ENCODE assay signal across 8 cellular contexts in genomic region chr1:94418664-94419655, GRCh38. TPM values are rescaled to one million over a fixed set of nuclear protein-coding genes. Genes with fewer than 3 reads are reported as not detected.
A peak's percentile ranks its signal among the peaks of the same experiment; 100 is the strongest.
DNase-seq lines count a peak whose midpoint lies in the region; ATAC-seq and TF ChIP-seq lines count a peak whose summit lies in the region.

No MANE protein-coding gene starts in this region.

- H3K4me3 ChIP-seq in iPS-11a (ENCODE audit: low read depth, low read length), result peak overlapping the region; percentile 80
- peak overlapping the region; percentile 89 to 97 (median 96) for H3K4me3 ChIP-seq in sigmoid colon

- no peaks in the 10 kb centered on the region for H3K9me3 ChIP-seq in sigmoid colon

- intact Hi-C loops in sigmoid colon (cut with DNase I), result loop anchor here (2.0 to 10.0 kb wide), 5 partner anchors 46 to 572 kb away; partner anchors contain the start of genes ARHGAP29 and CNN3

- ATAC-seq in HG02571 (IDR thresholded peaks at IDR 0.05; ENCODE audit: unreplicated experiment), result peak; percentile 21

- peak overlapping the region; percentile 92 to 96 (median 94) for H3K27ac ChIP-seq in sigmoid colon

- no peaks in the 10 kb centered on the region for H3K36me3 ChIP-seq in sigmoid colon

- H3K4me1 ChIP-seq in sigmoid colon, result peaks cover 0 to 48% (median 36%) of the 10 kb centered on the region in 4 donors

- H3K27me3 ChIP-seq in sigmoid colon, result no peaks in the 10 kb centered on the region

- no peak for TF ChIP-seq POLR2A in sigmoid colon (IDR thresholded peaks at IDR 0.05)

- no peak for TF ChIP-seq CTCF in sigmoid colon (IDR thresholded peaks at IDR 0.05)

- WGBS in sigmoid colon, 2 donors, result 1 to 5% methylated on average over 52 of the region's 52 CpGs

- DNase-seq in activated T-cell treated with anti-CD3 and anti-CD28 coated beads for 4 hours (peak; percentile 10), NCI-H345 (lab: John Stamatoyannopoulos, UW) (peak; percentile 44), astrocyte of the hippocampus (ENCODE audit: low read depth, low spot score) (peak; percentile 76), sigmoid colon (peak; percentile 63), NAMALWA (ENCODE audit: low spot score) (no peak)
- no peak for DNase-seq in activated T-cell treated with anti-CD3 and anti-CD28 coated beads, Interleukin-2, amount 50 U/mL, for 1 hour

- TF ChIP-seq EP300 in sigmoid colon (IDR thresholded peaks at IDR 0.05), result no peak

RNA-seq across cellular contexts. Expression of gene ABCD3, which starts 0.8 kb away (rescaled TPM):
- 10 to 100 TPM; 22.8 to 55.6 (median 31.7) TPM for total RNA-seq in sigmoid colon
- 10 to 100 TPM; 21.0 to 36.0 (median 34.2) TPM for polyA plus RNA-seq in sigmoid colon

Comparison
In these comparisons a context has a peak if more than half of its experiments do, and no peak if none do; other contexts are left out.
1. DNase-seq: peak in activated T-cell treated with anti-CD3 and anti-CD28 coated beads for 4 hours (single experiment), NCI-H345 (single experiment), astrocyte of the hippocampus (single experiment) and sigmoid colon (single experiment); none in activated T-cell treated with anti-CD3 and anti-CD28 coated beads, Interleukin-2, amount 50 U/mL, for 1 hour (single experiment) and NAMALWA (single experiment).